7 cellular contexts compared by ENCODE assay signal in the genomic region with DNA sequence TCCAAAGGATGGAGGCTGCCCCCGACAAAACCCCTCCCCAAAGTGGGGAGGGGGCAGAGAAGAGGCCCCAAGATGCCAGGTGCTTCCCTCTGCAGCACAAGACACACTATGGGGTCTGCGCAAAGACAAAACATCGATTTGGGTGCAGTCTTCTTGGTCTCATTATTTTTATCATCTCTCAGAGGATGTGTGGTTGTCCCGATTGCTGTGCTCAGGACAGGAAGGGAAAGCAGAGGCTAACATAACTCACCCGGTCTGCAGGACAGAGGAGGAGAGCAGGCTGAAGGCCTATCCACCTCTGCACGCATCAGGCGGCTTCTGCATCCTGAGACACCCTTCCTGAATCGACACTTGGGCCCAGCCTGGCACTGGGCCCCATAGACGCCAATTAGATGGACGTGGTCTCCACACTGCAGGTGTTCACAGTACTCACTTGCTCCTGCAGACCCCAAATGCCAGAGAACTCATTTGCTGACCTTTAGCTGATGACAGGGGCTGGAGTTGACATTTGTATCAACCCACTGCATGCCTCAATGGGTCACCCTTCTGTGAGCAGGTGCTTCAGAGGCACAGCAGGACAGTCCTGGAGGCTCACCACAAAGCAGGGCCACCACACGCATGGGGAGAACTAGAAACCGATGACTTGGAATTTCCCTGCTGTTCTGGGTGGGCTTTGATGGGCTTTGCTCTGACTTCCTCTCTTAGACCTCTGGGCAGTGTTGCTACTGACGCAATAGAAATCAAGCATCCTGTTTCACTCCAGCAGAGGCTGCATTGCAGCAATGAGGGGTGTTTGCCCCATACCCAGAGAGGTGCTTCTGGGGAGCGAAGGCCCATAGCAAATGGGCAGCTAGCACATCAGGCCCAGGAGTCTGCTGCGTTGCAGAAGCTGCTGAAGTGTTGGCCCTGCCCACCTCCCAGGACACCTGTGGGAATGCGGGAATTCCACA.
DNase-seq lines count a peak whose midpoint lies in the region; ATAC-seq and TF ChIP-seq lines count a peak whose summit lies in the region.

No MANE protein-coding gene starts in this region.

- H3K36me3 Mint-ChIP-seq in H9 (ENCODE audit: insufficient read depth in 1 of 3, low read depth in 3 of 3) (peaks cover 0 to 4% (median 0%) of the 10 kb centered on the region in 3 experiments; a peak in 1 of 7 replicates), natural killer cell (no peaks in the 10 kb centered on the region)

- no peak overlapping the region for H3K9ac ChIP-seq in H9 (ENCODE audit: extremely low read depth, insufficient read length, low read length)

- H3K79me2 ChIP-seq in H9 (ENCODE audit: insufficient read depth, low read length) = no peaks in the 10 kb centered on the region

- H4K8ac ChIP-seq in H9 (replicated peaks; ENCODE audit: insufficient read length, low read depth, low read length) = no peak overlapping the region

- H3K56ac ChIP-seq in H9 (ENCODE audit: insufficient read length, low read depth, low read length) = no peak overlapping the region

- no CpG with 5 or more reads among the region's 16 CpGs for WGBS in H9 (ENCODE audit: extremely low coverage, insufficient read length, low lambda C conversion rate)
- WGBS in stomach, 5 donors = 85 to 93% (median 88%) methylated on average over 13 to 16 of the region's 16 CpGs
- WGBS in prostate gland = 91% methylated on average over 16 of the region's 16 CpGs

- H3K4me1 Mint-ChIP-seq in H9 (peaks cover 25 to 29% of the 10 kb centered on the region in 2 experiments), natural killer cell (peaks cover 23 to 25% of the 10 kb centered on the region in 2 donors)

- no peaks in the 10 kb centered on the region for H3K79me1 ChIP-seq in H9 (ENCODE audit: insufficient read depth, low read depth, low read length, poor library complexity, severe bottlenecking)

- H2AFZ ChIP-seq in H9 (ENCODE audit: low read length) = no peak overlapping the region

- H3K4ac ChIP-seq in H9 (ENCODE audit: low read depth, low read length) = no peak overlapping the region

- H3K27me3 ChIP-seq in H9 (ENCODE audit: insufficient read depth, low read length) = no peaks in the 10 kb centered on the region
- H3K27me3 ChIP-seq in stomach = no peaks in the 10 kb centered on the region
- H3K27me3 ChIP-seq in prostate gland (replicated peaks; ENCODE audit: insufficient read depth) = no peaks in the 10 kb centered on the region

- peak; percentile 78 for ATAC-seq in GM18873 (IDR thresholded peaks at IDR 0.05; ENCODE audit: low FRiP score, unreplicated experiment)
- ATAC-seq in natural killer cell = peak; percentile 65 to 69 (median 66)

- H2BK20ac ChIP-seq in H9 (ENCODE audit: low read depth, low read length, poor library complexity, severe bottlenecking) = no peak overlapping the region

- H3K4me3 ChIP-seq in stomach = no peak overlapping the region
- no peak overlapping the region for H3K4me3 ChIP-seq in prostate gland

- no peak for TF ChIP-seq EP300 in stomach (IDR thresholded peaks at IDR 0.05)

- no peak for TF ChIP-seq CTCF in H9 (conservative IDR thresholded peaks at IDR 0.05)
- TF ChIP-seq CTCF in natural killer cell (IDR thresholded peaks at IDR 0.05) = no peak
- no peak for TF ChIP-seq CTCF in stomach (IDR thresholded peaks at IDR 0.05)
- TF ChIP-seq CTCF in prostate gland (IDR thresholded peaks at IDR 0.05) = no peak

- H3K23me2 ChIP-seq in H9 (ENCODE audit: insufficient read length, low read depth, low read length, poor library complexity, severe bottlenecking) = no peaks in the 10 kb centered on the region

- no peak overlapping the region; the same call in 1 of the 2 replicates for H3K14ac ChIP-seq in H9 (ENCODE audit: insufficient read depth, low read length)

- H2BK12ac ChIP-seq in H9 (ENCODE audit: insufficient read length, low read depth, low read length) = no peak overlapping the region

- H3K9me3 Mint-ChIP-seq in H9 = no peaks in the 10 kb centered on the region
- H3K9me3 Mint-ChIP-seq in natural killer cell = no peaks in the 10 kb centered on the region

- H4K91ac ChIP-seq in H9 (ENCODE audit: insufficient read length, low read depth, low read length) = no peak overlapping the region

- H3K4me3 Mint-ChIP-seq in H9 (no peak overlapping the region), natural killer cell (no peak overlapping the region)

- no peak overlapping the region for H3K4me2 ChIP-seq in H9 (ENCODE audit: insufficient read depth, insufficient read length, low read length)

- H2BK5ac ChIP-seq in H9 (ENCODE audit: insufficient read length, low read length) = no peak overlapping the region

- no peak overlapping the region for H3K18ac ChIP-seq in H9 (ENCODE audit: insufficient read length, low read depth, low read length)

- H3K27ac Mint-ChIP-seq in H9 (no peak overlapping the region), natural killer cell (peak overlapping the region in 1 of 2 donors; percentile 39)

- no peaks in the 10 kb centered on the region for H3K36me3 ChIP-seq in stomach
- H3K36me3 ChIP-seq in prostate gland = no peaks in the 10 kb centered on the region

- H2BK15ac ChIP-seq in H9 (ENCODE audit: low read depth, low read length) = no peak overlapping the region

- H4K20me1 ChIP-seq in H9 (ENCODE audit: control insufficient read depth, insufficient read depth, insufficient read length) = no peaks in the 10 kb centered on the region

- H2AK5ac ChIP-seq in H9 (ENCODE audit: insufficient read length, low read length) = no peak overlapping the region

- H3T11ph ChIP-seq in H9 (ENCODE audit: low read length) = no peak overlapping the region

- TF ChIP-seq POLR2A in stomach (IDR thresholded peaks at IDR 0.05) (no peak), prostate gland (IDR thresholded peaks at IDR 0.05) (no peak)

- H4K5ac ChIP-seq in H9 (ENCODE audit: insufficient read length, low read depth, low read length) = no peak overlapping the region

- no peaks in the 10 kb centered on the region for H3K9me3 ChIP-seq in H9 (ENCODE audit: control insufficient read depth, low read depth, low read length)
- no peaks in the 10 kb centered on the region for H3K9me3 ChIP-seq in stomach
- no peaks in the 10 kb centered on the region for H3K9me3 ChIP-seq in prostate gland

- peaks cover 5% of the 10 kb centered on the region; the same call in 1 of the 2 replicates for H3K4me1 ChIP-seq in H9 (ENCODE audit: insufficient read depth, low read length)
- H3K4me1 ChIP-seq in stomach = peaks cover 0 to 29% (median 11%) of the 10 kb centered on the region in 4 donors
- H3K4me1 ChIP-seq in prostate gland (replicated peaks) = no peaks in the 10 kb centered on the region

- H3K27ac ChIP-seq in H9 (ENCODE audit: insufficient read length, low read depth, low read length) (no peak overlapping the region), stomach (peak overlapping the region in 1 of 5 donors; percentile 2), prostate gland (no peak overlapping the region)

- DNase-seq in H9 = peak; percentile 24
- DNase-seq in MV-4-11 (lab: John Stamatoyannopoulos, UW) = peak; percentile 87
- no peak for DNase-seq in natural killer cell
- no peak for DNase-seq in stomach
- DNase-seq in prostate gland (ENCODE audit: low spot score) = no peak
- DNase-seq in DMS79 treated with DMSO at 0.1 percent for 48 hours (lab: John Stamatoyannopoulos, UW) = no peak

- H3K23ac ChIP-seq in H9 (ENCODE audit: insufficient read length, low read depth, low read length) = no peak overlapping the region

- intact Hi-C loops in natural killer cell (cut with micrococcal nuclease) = no loop called here
- intact Hi-C loops in stomach (cut with DNase I; ENCODE audit: low total_unique reads) = no loop called here
- intact Hi-C loops in prostate gland (cut with DNase I) = no loop called here

- no peak overlapping the region for H2BK120ac ChIP-seq in H9 (ENCODE audit: low read depth, low read length, poor library complexity, severe bottlenecking)

- H3K27me3 Mint-ChIP-seq in H9 (ENCODE audit: low read depth) (no peaks in the 10 kb centered on the region), natural killer cell (ENCODE audit: low read depth in 2 of 2) (no peaks in the 10 kb centered on the region)

Comparison
In these comparisons a context has a peak if more than half of its experiments do, and no peak if none do; other contexts are left out.
1. DNase-seq: peak in H9 (single experiment) and MV-4-11 (single experiment); none in natural killer cell (single experiment), stomach (single experiment), prostate gland (single experiment) and DMS79 treated with DMSO at 0.1 percent for 48 hours (single experiment).